In the genomic region with DNA sequence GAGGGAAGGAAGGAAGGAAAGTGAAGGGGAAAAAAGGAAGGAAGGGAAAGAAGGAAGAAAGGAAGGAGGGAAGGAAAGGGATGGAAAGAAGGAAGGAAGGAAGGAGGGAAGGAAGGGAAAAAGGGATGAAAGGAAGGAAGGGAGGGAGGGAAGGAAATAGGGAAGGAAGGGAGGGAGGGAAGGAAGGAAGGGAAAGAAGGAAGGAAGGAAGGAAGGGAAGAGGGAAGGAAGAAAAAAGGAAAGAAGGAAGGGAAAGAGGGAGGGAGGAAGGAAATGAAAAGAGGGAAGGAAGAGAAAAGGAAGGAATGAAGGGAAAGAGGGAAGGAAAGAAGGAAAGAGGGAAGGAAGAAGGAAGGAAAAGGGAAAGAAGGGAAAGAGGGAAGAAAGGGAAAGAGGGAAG, we compare ENCODE assay signal across 6 cellular contexts.
"Had no signal": no experiment of that assay in that cellular context is flagged by ENCODE, and none has a peak within 500 bp of the region (broad histone marks: within the 10 kb centered on the region; RNA-seq: fewer than 3 reads in every experiment).

No MANE protein-coding gene starts in this region.

- DNase-seq: IMR-90, KBM-7, KG1 had no signal

- FAIRE-seq: HTR-8/SVneo had no signal

- H3K9ac ChIP-seq: KMS-11 had no signal

- H3K4me2 ChIP-seq: KMS-11 had no signal

- H3K27ac ChIP-seq: HL-60, KMS-11 had no signal
